22 cellular contexts compared by ENCODE assay signal in genomic region chr7:80330434-80330833, GRCh38.
DNase-seq lines count a peak whose midpoint lies in the region; ATAC-seq, FAIRE-seq and TF ChIP-seq lines count a peak whose summit lies in the region.
"Had no signal": no experiment of that assay in that cellular context is flagged by ENCODE, and none has a peak within 500 bp of the region (broad histone marks: within the 10 kb centered on the region; RNA-seq: fewer than 3 reads in every experiment).

No MANE protein-coding gene starts in this region.

- peaks cover 21% of the 10 kb centered on the region for H3K4me1 Mint-ChIP-seq in progenitor cell of endocrine pancreas (ENCODE audit: low read depth)
- H3K4me1 Mint-ChIP-seq: activated CD4-positive, alpha-beta memory T cell treated with anti-CD3 and anti-CD28 coated beads, Interleukin-2, amount 10 ng/mL, durations not matched to agents 7 days and 5 days; CD8-positive, alpha-beta memory T cell; GM23338 had no signal

- no peak for FAIRE-seq in GM12891 (lab: Jason Lieb, UNC)
- FAIRE-seq: colon had no signal

- DNase-seq in AG09309 (ENCODE audit: low read depth), result peak; percentile 73
- peak; percentile 54 for DNase-seq in HS-27A (ENCODE audit: low read depth)
- DNase-seq in cardiac fibroblast (ENCODE audit: low read depth in 2 of 2), result peak; percentile 29 to 53
- DNase-seq in kidney tubule cell (ENCODE audit: low spot score), result peak; percentile 19
- no peak for DNase-seq in head of caudate nucleus
- no peak for DNase-seq in GM12891 (ENCODE audit: insufficient read length, low spot score)
- DNase-seq in progenitor cell of endocrine pancreas (ENCODE audit: low spot score, unreplicated experiment), result no peak
- DNase-seq: activated CD4-positive, alpha-beta memory T cell treated with anti-CD3 and anti-CD28 coated beads, Interleukin-2, amount 10 ng/mL, durations not matched to agents 7 days and 5 days; activated naive CD4-positive, alpha-beta T cell treated with anti-CD3 and anti-CD28 coated beads for 36 hours; CD8-positive, alpha-beta memory T cell; DMS53; MG63; NCI-H146; nucleus accumbens; SHP77 treated with DMSO at 0.1 percent for 48 hours; stimulated activated CD4-positive, alpha-beta T cell treated with anti-CD3 and anti-CD28 coated beads, Interleukin-15, amount 100 ng/mL, for 24 hours had no signal

- no peak for ATAC-seq in GM19463 (IDR thresholded peaks at IDR 0.05; ENCODE audit: unreplicated experiment)
- ATAC-seq: gastroesophageal sphincter, GM23338 had no signal

- H3K4me3 ChIP-seq in AG09309 (ENCODE audit: control insufficient read depth, low read depth, low read length), result no peak overlapping the region
- H3K4me3 ChIP-seq in cardiac fibroblast (replicated peaks in 1 of 2; ENCODE audit: low read depth in 2 of 2, low read length in 2 of 2), result no peak overlapping the region
- H3K4me3 ChIP-seq: ascending aorta, gastroesophageal sphincter, GM23338, MG63, right atrium auricular region had no signal

- no peak overlapping the region for H3K4me3 Mint-ChIP-seq in progenitor cell of endocrine pancreas (ENCODE audit: low read depth)
- H3K4me3 Mint-ChIP-seq: activated CD4-positive, alpha-beta memory T cell treated with anti-CD3 and anti-CD28 coated beads, Interleukin-2, amount 10 ng/mL, durations not matched to agents 7 days and 5 days; activated naive CD4-positive, alpha-beta T cell treated with anti-CD3 and anti-CD28 coated beads for 36 hours; CD8-positive, alpha-beta memory T cell; GM23338 had no signal

- no peak for TF ChIP-seq CTCF in AG09309 (IDR thresholded peaks at IDR 0.05; ENCODE audit: control insufficient read depth, insufficient read depth, low read depth, low read length, missing control alignments)
- TF ChIP-seq CTCF in cardiac fibroblast (IDR thresholded peaks at IDR 0.05; ENCODE audit: low read depth, low read length), result no peak
- no peak for TF ChIP-seq CTCF in progenitor cell of endocrine pancreas (IDR thresholded peaks at IDR 0.05; ENCODE audit: unreplicated experiment)

- peaks cover 13% of the 10 kb centered on the region for H3K36me3 Mint-ChIP-seq in progenitor cell of endocrine pancreas (ENCODE audit: insufficient read depth)
- H3K36me3 Mint-ChIP-seq: CD8-positive, alpha-beta memory T cell had no signal

- intact Hi-C loops in head of caudate nucleus (cut with DNase I), result no loop called here

- no peaks in the 10 kb centered on the region for H3K27me3 Mint-ChIP-seq in progenitor cell of endocrine pancreas
- H3K27me3 Mint-ChIP-seq: activated CD4-positive, alpha-beta memory T cell treated with anti-CD3 and anti-CD28 coated beads, Interleukin-2, amount 10 ng/mL, durations not matched to agents 7 days and 5 days; CD8-positive, alpha-beta memory T cell had no signal

- no peak for TF ChIP-seq POLR2A in GM12891 (IDR thresholded peaks at IDR 0.05; ENCODE audit: low read depth, low read length)

- no peak overlapping the region for H3K27ac Mint-ChIP-seq in progenitor cell of endocrine pancreas
- H3K27ac Mint-ChIP-seq: activated CD4-positive, alpha-beta memory T cell treated with anti-CD3 and anti-CD28 coated beads, Interleukin-2, amount 10 ng/mL, durations not matched to agents 7 days and 5 days; activated naive CD4-positive, alpha-beta T cell treated with anti-CD3 and anti-CD28 coated beads for 36 hours; CD8-positive, alpha-beta memory T cell; GM23338 had no signal

- H3K9me3 Mint-ChIP-seq in progenitor cell of endocrine pancreas (ENCODE audit: low read depth), result peaks cover 11% of the 10 kb centered on the region
- H3K9me3 Mint-ChIP-seq: activated CD4-positive, alpha-beta memory T cell treated with anti-CD3 and anti-CD28 coated beads, Interleukin-2, amount 10 ng/mL, durations not matched to agents 7 days and 5 days; activated naive CD4-positive, alpha-beta T cell treated with anti-CD3 and anti-CD28 coated beads for 36 hours had no signal

TF ChIP-seq in GM12891, 5 proteins besides CTCF, POLR2A, EP300 and RAD21:
- no peak for TF ChIP-seq POU2F2 (IDR thresholded peaks at IDR 0.05; ENCODE audit: low read depth, low read length)
- no peak for TF ChIP-seq TAF1 (IDR thresholded peaks at IDR 0.05; ENCODE audit: low read depth, low read length)
- TF ChIP-seq SPI1 (IDR thresholded peaks at IDR 0.05; ENCODE audit: low read depth, low read length), result no peak
- TF ChIP-seq PAX5 (IDR thresholded peaks at IDR 0.05; ENCODE audit: insufficient read depth, low read length, severe bottlenecking), result no peak
- no peak for TF ChIP-seq POLR2AphosphoS5 (IDR thresholded peaks at IDR 0.05; ENCODE audit: low read depth, low read length)
TF ChIP-seq in GM12891: peak in this region for 0.

Comparison
In these comparisons a context has a peak if more than half of its experiments do, and no peak if none do; other contexts are left out.
1. DNase-seq: peak in AG09309 (single experiment), HS-27A (single experiment), cardiac fibroblast (2 of 2) and kidney tubule cell (single experiment); none in head of caudate nucleus (0 of 42), GM12891 (single experiment) and progenitor cell of endocrine pancreas (single experiment).